ENCODE assay signal across 15 cellular contexts in the genomic region with DNA sequence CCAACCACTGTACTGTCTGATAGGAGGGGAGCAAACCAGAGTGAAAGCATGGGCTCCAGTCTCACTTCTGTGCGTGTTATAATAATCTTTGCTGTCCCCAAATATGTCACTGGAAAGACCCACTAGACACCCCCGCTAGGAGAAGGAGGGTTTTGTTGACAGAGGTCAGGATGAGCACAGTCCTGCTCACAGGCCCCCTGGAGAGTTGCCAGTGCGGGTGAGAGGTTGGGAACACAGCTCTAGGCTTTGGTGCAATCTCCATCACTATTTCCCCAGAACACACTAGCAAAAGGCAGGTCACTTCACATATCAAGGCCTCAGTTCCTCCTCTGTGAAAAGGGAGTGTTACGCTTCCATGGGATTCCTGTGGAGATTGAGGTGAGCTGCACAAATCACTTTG. TPM values are rescaled to one million over a fixed set of nuclear protein-coding genes. Genes with fewer than 3 reads are reported as not detected.
A peak's percentile ranks its signal among the peaks of the same experiment; 100 is the strongest.
DNase-seq lines count a peak whose midpoint lies in the region; ATAC-seq and TF ChIP-seq lines count a peak whose summit lies in the region.
"Had no signal": no experiment of that assay in that cellular context is flagged by ENCODE, and none has a peak within 500 bp of the region (broad histone marks: within the 10 kb centered on the region; RNA-seq: fewer than 3 reads in every experiment).

No MANE protein-coding gene starts in this region.

- no peak overlapping the region for H3K4me2 ChIP-seq in osteoblast (ENCODE audit: insufficient read depth, low read length)

- peak overlapping the region; percentile 2 for H2AFZ ChIP-seq in osteoblast (ENCODE audit: low read length)

- ATAC-seq in RWPE2 (ENCODE audit: low read depth): no peak
- ATAC-seq in GM18502 (IDR thresholded peaks at IDR 0.05; ENCODE audit: poor library complexity, unreplicated experiment): no peak
- no peak for ATAC-seq in GM19467 (IDR thresholded peaks at IDR 0.05; ENCODE audit: unreplicated experiment)
- ATAC-seq: CD8-positive, alpha-beta T cell; K562 had no signal

- no peaks in the 10 kb centered on the region for H4K20me1 ChIP-seq in osteoblast (ENCODE audit: insufficient read depth, low read length)

- H3K27ac ChIP-seq in RWPE2 (ENCODE audit: poor library complexity, severe bottlenecking): peak overlapping the region; percentile 98
- no peak overlapping the region for H3K27ac ChIP-seq in osteoblast (ENCODE audit: low read depth, low read length)
- H3K27ac ChIP-seq: C4-2B had no signal

- no peaks in the 10 kb centered on the region for H3K79me2 ChIP-seq in osteoblast (ENCODE audit: insufficient read depth, low read length)

- TF ChIP-seq CTCF in RWPE2 (IDR thresholded peaks at IDR 0.05; ENCODE audit: poor library complexity, severe bottlenecking) (no peak), osteoblast (IDR thresholded peaks at IDR 0.05; ENCODE audit: extremely low read depth, low read depth, low read length) (no peak)

- H3K27me3 ChIP-seq in RWPE2 (ENCODE audit: insufficient read depth, poor library complexity, severe bottlenecking) (no peaks in the 10 kb centered on the region), osteoblast (ENCODE audit: insufficient read depth, low read length) (no peaks in the 10 kb centered on the region)
- H3K27me3 ChIP-seq: BE2C had no signal

- H3K36me3 ChIP-seq in RWPE2 (ENCODE audit: low read depth) (peaks cover 49% of the 10 kb centered on the region), osteoblast (ENCODE audit: insufficient read depth, low read length) (no peaks in the 10 kb centered on the region)
- H3K36me3 ChIP-seq: BE2C had no signal

- no peak overlapping the region for H3K4me3 ChIP-seq in RWPE2 (ENCODE audit: severe bottlenecking)
- H3K4me3 ChIP-seq in osteoblast (ENCODE audit: insufficient read depth, low read length): no peak overlapping the region
- H3K4me3 ChIP-seq: K562 had no signal

- H3K4me1 ChIP-seq in RWPE2 (ENCODE audit: insufficient read depth, poor library complexity, severe bottlenecking) (peaks cover 25% of the 10 kb centered on the region), osteoblast (ENCODE audit: insufficient read depth, low read length) (peaks cover 21% of the 10 kb centered on the region)
- H3K4me1 ChIP-seq: BE2C, Caco-2 had no signal

- H3K9me3 ChIP-seq in RWPE2 (ENCODE audit: severe bottlenecking) (no peaks in the 10 kb centered on the region), osteoblast (ENCODE audit: low read depth, low read length) (no peaks in the 10 kb centered on the region)
- H3K9me3 ChIP-seq: BE2C, Caco-2 had no signal

- peak; percentile 66 for DNase-seq in Daoy (ENCODE audit: low read depth)
- no peak for DNase-seq in RWPE2 (ENCODE audit: low spot score)
- peak; percentile 37 for DNase-seq in islet precursor cell
- DNase-seq in osteoblast (ENCODE audit: insufficient read length, low spot score, missing footprints): no peak
- no peak for DNase-seq in RKO (ENCODE audit: low spot score)
- DNase-seq: BE2C; Caco-2; CD8-positive, alpha-beta T cell; DMS53; GOT3; H9 had no signal

RNA-seq across cellular contexts. Expression of gene XDH, which starts 9.7 kb away (rescaled TPM):
- total RNA-seq in Daoy (2014; rRNA removed; shearing (Covaris generic)): 0.18 and 0.97 TPM in 2 replicates
- under 0.01 TPM in 2 replicates for total RNA-seq in osteoblast
- total RNA-seq: CD8-positive, alpha-beta T cell had no signal

Comparison
In these comparisons a context has a peak if more than half of its experiments do, and no peak if none do; other contexts are left out.
1. DNase-seq: peak in Daoy (single experiment) and islet precursor cell (single experiment); none in RWPE2 (single experiment), osteoblast (single experiment) and RKO (single experiment).